Comparison of ENCODE assay signal across 18 cellular contexts in the genomic region with DNA sequence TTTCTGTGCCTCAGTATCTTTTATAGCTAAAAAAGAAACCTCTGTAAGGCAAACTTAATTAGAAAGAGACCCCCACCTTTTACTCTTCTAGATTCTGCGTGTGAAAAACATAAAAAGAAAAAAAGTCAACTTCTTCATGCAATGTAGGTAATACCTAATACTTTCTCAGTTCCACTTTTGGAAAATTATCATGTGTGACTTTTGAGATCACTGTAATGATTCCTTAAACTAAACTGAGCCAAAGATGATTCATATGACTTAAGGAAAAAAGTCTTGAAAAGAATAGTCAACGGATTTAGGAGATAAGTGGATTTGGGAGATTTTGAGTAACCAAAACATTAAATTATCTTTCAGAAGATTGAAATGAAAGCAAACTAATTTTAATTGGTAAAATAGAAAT. TPM values are rescaled to one million over a fixed set of nuclear protein-coding genes. Genes with fewer than 3 reads are reported as not detected.
DNase-seq lines count a peak whose midpoint lies in the region; ATAC-seq and TF ChIP-seq lines count a peak whose summit lies in the region.
"Had no signal": no experiment of that assay in that cellular context is flagged by ENCODE, and none has a peak within 500 bp of the region (broad histone marks: within the 10 kb centered on the region; RNA-seq: fewer than 3 reads in every experiment).

No MANE protein-coding gene starts in this region.

- no peaks in the 10 kb centered on the region for H3K9me3 ChIP-seq in body of pancreas

- TF ChIP-seq CTCF in HL-60 (IDR thresholded peaks at IDR 0.05; ENCODE audit: insufficient read depth, low read length), result no peak
- TF ChIP-seq CTCF in body of pancreas (IDR thresholded peaks at IDR 0.05), result no peak

- H3K4me1 ChIP-seq in body of pancreas, result peaks cover 3% of the 10 kb centered on the region

- 80 to 83% methylated on average over 2 of the region's 2 CpGs for WGBS in body of pancreas, 2 donors

- no peaks in the 10 kb centered on the region for H3K27me3 Mint-ChIP-seq in dendritic cell treated with granulocyte-macrophage colony-stimulating factor and Interleukin-4, amounts not matched to agents 40 ng/mL and 50 ng/mL, for 4 days
- H3K27me3 Mint-ChIP-seq in stimulated activated naive B cell treated with anti-CD40 and anti-IgM and Interleukin-4, amounts not matched to agents 10 μg/mL and 1 μg/mL and 100 μg/mL, for 72 hours, result no peaks in the 10 kb centered on the region
- no peaks in the 10 kb centered on the region for H3K27me3 Mint-ChIP-seq in activated T-cell treated with anti-CD3 and anti-CD28 coated beads, Interleukin-2, amount 50 U/mL, for 24 hours

- intact Hi-C loops in dendritic cell treated with granulocyte-macrophage colony-stimulating factor and Interleukin-4, amounts not matched to agents 40 ng/mL and 50 ng/mL, for 4 days (cut with micrococcal nuclease), result no loop called here
- intact Hi-C loops in body of pancreas (cut with DNase I), result no loop called here

- H3K36me3 Mint-ChIP-seq in dendritic cell treated with granulocyte-macrophage colony-stimulating factor and Interleukin-4, amounts not matched to agents 40 ng/mL and 50 ng/mL, for 4 days (ENCODE audit: low read depth), result peaks cover 28% of the 10 kb centered on the region
- peaks cover 48 to 56% of the 10 kb centered on the region in 2 donors for H3K36me3 Mint-ChIP-seq in stimulated activated naive B cell treated with anti-CD40 and anti-IgM and Interleukin-4, amounts not matched to agents 10 μg/mL and 1 μg/mL and 100 μg/mL, for 72 hours
- peaks cover 69% of the 10 kb centered on the region for H3K36me3 Mint-ChIP-seq in activated T-cell treated with anti-CD3 and anti-CD28 coated beads, Interleukin-2, amount 50 U/mL, for 24 hours (ENCODE audit: low read depth)

- ATAC-seq in stimulated activated naive B cell treated with anti-CD40 and anti-IgM and Interleukin-4, amounts not matched to agents 10 μg/mL and 1 μg/mL and 100 μg/mL, for 72 hours (replicated peaks), result no peak
- no peak for ATAC-seq in body of pancreas
- ATAC-seq: GM23338, K562, PC-3 had no signal

- H3K9me3 Mint-ChIP-seq in dendritic cell treated with granulocyte-macrophage colony-stimulating factor and Interleukin-4, amounts not matched to agents 40 ng/mL and 50 ng/mL, for 4 days, result no peaks in the 10 kb centered on the region
- no peaks in the 10 kb centered on the region for H3K9me3 Mint-ChIP-seq in stimulated activated naive B cell treated with anti-CD40 and anti-IgM and Interleukin-4, amounts not matched to agents 10 μg/mL and 1 μg/mL and 100 μg/mL, for 72 hours
- H3K9me3 Mint-ChIP-seq in activated T-cell treated with anti-CD3 and anti-CD28 coated beads, Interleukin-2, amount 50 U/mL, for 24 hours, result no peaks in the 10 kb centered on the region
- H3K9me3 Mint-ChIP-seq: GM23338 had no signal

- DNase-seq in HL-60 (ENCODE audit: low read depth in 1 of 2, low spot score in 1 of 2) (no peak), SHP77 treated with DMSO at 0.1 percent for 48 hours (lab: John Stamatoyannopoulos, UW) (no peak), body of pancreas (no peak)
- DNase-seq in stimulated activated naive B cell treated with anti-CD40 and anti-IgM and Interleukin-4, amounts not matched to agents 10 μg/mL and 1 μg/mL and 100 μg/mL, for 72 hours, result no peak
- DNase-seq in activated T-cell treated with anti-CD3 and anti-CD28 coated beads, Interleukin-2, amount 50 U/mL, for 24 hours, result no peak
- DNase-seq: C1 segment of cervical spinal cord, DMS79, HCEC 1CT, NCI-H1436 treated with DMSO at 0.1 percent for 48 hours, NCI-H2029, NCI-H345, NCI-H524 treated with DMSO at 0.1 percent for 48 hours, PC-3, RPMI8226 had no signal

- H3K36me3 ChIP-seq in body of pancreas (replicated peaks in 1 of 2; ENCODE audit: insufficient read depth in 1 of 2, low read depth in 2 of 2), result peaks cover 0 to 5% of the 10 kb centered on the region in 2 donors

- H3K27ac ChIP-seq in HL-60 (replicated peaks) (peak overlapping the region; percentile 86), body of pancreas (no peak overlapping the region)

- peak overlapping the region; percentile 68 for H3K27ac Mint-ChIP-seq in dendritic cell treated with granulocyte-macrophage colony-stimulating factor and Interleukin-4, amounts not matched to agents 40 ng/mL and 50 ng/mL, for 4 days
- H3K27ac Mint-ChIP-seq in stimulated activated naive B cell treated with anti-CD40 and anti-IgM and Interleukin-4, amounts not matched to agents 10 μg/mL and 1 μg/mL and 100 μg/mL, for 72 hours, result peak overlapping the region; percentile 86
- H3K27ac Mint-ChIP-seq in activated T-cell treated with anti-CD3 and anti-CD28 coated beads, Interleukin-2, amount 50 U/mL, for 24 hours, result no peak overlapping the region
- H3K27ac Mint-ChIP-seq: GM23338 had no signal

- no peak overlapping the region for H3K4me3 Mint-ChIP-seq in dendritic cell treated with granulocyte-macrophage colony-stimulating factor and Interleukin-4, amounts not matched to agents 40 ng/mL and 50 ng/mL, for 4 days
- peak overlapping the region; percentile 51 to 66 for H3K4me3 Mint-ChIP-seq in stimulated activated naive B cell treated with anti-CD40 and anti-IgM and Interleukin-4, amounts not matched to agents 10 μg/mL and 1 μg/mL and 100 μg/mL, for 72 hours
- H3K4me3 Mint-ChIP-seq in activated T-cell treated with anti-CD3 and anti-CD28 coated beads, Interleukin-2, amount 50 U/mL, for 24 hours, result no peak overlapping the region
- H3K4me3 Mint-ChIP-seq: GM23338 had no signal

- peaks cover 65% of the 10 kb centered on the region for H3K4me1 Mint-ChIP-seq in dendritic cell treated with granulocyte-macrophage colony-stimulating factor and Interleukin-4, amounts not matched to agents 40 ng/mL and 50 ng/mL, for 4 days (ENCODE audit: low read depth)
- peaks cover 52 to 74% of the 10 kb centered on the region in 2 donors for H3K4me1 Mint-ChIP-seq in stimulated activated naive B cell treated with anti-CD40 and anti-IgM and Interleukin-4, amounts not matched to agents 10 μg/mL and 1 μg/mL and 100 μg/mL, for 72 hours
- H3K4me1 Mint-ChIP-seq in activated T-cell treated with anti-CD3 and anti-CD28 coated beads, Interleukin-2, amount 50 U/mL, for 24 hours (ENCODE audit: low read depth), result peaks cover 79% of the 10 kb centered on the region
- H3K4me1 Mint-ChIP-seq: GM23338 had no signal

- H3K27me3 ChIP-seq in HL-60 (ENCODE audit: insufficient read depth, poor library complexity, severe bottlenecking) (no peaks in the 10 kb centered on the region), body of pancreas (no peaks in the 10 kb centered on the region)

- H3K4me3 ChIP-seq in GM08714 (ENCODE audit: low read length) (0 out of 2 replicates have a peak overlapping the region, but pooled peaks have one; percentile 15), HL-60 (replicated peaks; ENCODE audit: insufficient read depth, low read length) (no peak overlapping the region), body of pancreas (no peak overlapping the region)
- H3K4me3 ChIP-seq: GM23338, K562 had no signal

- no peak for TF ChIP-seq POLR2A in body of pancreas (IDR thresholded peaks at IDR 0.05)

RNA-seq across cellular contexts. Expression of gene PLEKHA3, which starts 48.9 kb away (rescaled TPM):
- 1 to 10 TPM; 5.3 to 6.5 TPM for total RNA-seq in body of pancreas

RNA-seq across cellular contexts. Expression of gene FKBP7, which starts 50.8 kb away (rescaled TPM):
- total RNA-seq in body of pancreas, result 1 to 10 TPM; 2.9 to 4.6 TPM

Comparison
In these comparisons a context has a peak if more than half of its experiments do, and no peak if none do; other contexts are left out.
1. H3K4me3 Mint-ChIP-seq: peak in stimulated activated naive B cell treated with anti-CD40 and anti-IgM and Interleukin-4, amounts not matched to agents 10 μg/mL and 1 μg/mL and 100 μg/mL, for 72 hours (2 of 2); none in dendritic cell treated with granulocyte-macrophage colony-stimulating factor and Interleukin-4, amounts not matched to agents 40 ng/mL and 50 ng/mL, for 4 days (single experiment) and activated T-cell treated with anti-CD3 and anti-CD28 coated beads, Interleukin-2, amount 50 U/mL, for 24 hours (single experiment).